Comparison of ENCODE assay signal across 21 cellular contexts in genomic region chr10:1163204-1163660, GRCh38.
"Had no signal": no experiment of that assay in that cellular context is flagged by ENCODE, and none has a peak within 500 bp of the region (broad histone marks: within the 10 kb centered on the region; RNA-seq: fewer than 3 reads in every experiment).

No MANE protein-coding gene starts in this region.

- H3K4me1 ChIP-seq: colonic mucosa, left ventricle myocardium inferior, pancreas, suprapubic skin had no signal

- H3K9me3 ChIP-seq: colonic mucosa, left ventricle myocardium inferior, mucosa of descending colon, pancreas, SK-N-SH, suprapubic skin had no signal

- H3K36me3 ChIP-seq: colonic mucosa, left ventricle myocardium inferior, pancreas, suprapubic skin had no signal

- ATAC-seq: activated CD4-positive, CD25-positive, alpha-beta regulatory T cell treated with anti-CD3 and anti-CD28 coated beads, Interleukin-2, amount 50 U/mL, for 24 hours; activated T-helper 17 cell treated with anti-CD3 and anti-CD28 coated beads, Interleukin-2, amount 50 U/mL, for 72 hours; mucosa of descending colon; pancreas; T-cell had no signal

- H3K9ac ChIP-seq: SK-N-SH had no signal

- H3K9me2 ChIP-seq: SK-N-SH had no signal

- FAIRE-seq: endometrium, frontal cortex, pancreas had no signal

- DNase-seq: activated CD4-positive, alpha-beta T cell treated with anti-CD3 and anti-CD28 coated beads, Interleukin-2, amount 50 U/mL, for 1 hour; activated naive CD4-positive, alpha-beta T cell treated with anti-CD3 and anti-CD28 coated beads for 36 hours; activated T-cell treated with anti-CD3 and anti-CD28 coated beads for 4 hours; central memory CD4-positive, alpha-beta T cell; colonic mucosa; erythroblast; left ventricle myocardium inferior; mesenchymal stem cell; mucosa of descending colon; naive B cell; SK-N-SH; stimulated activated CD4-positive, alpha-beta T cell treated with anti-CD3 and anti-CD28 coated beads, Interleukin-12 subunit alpha, Interleukin-12 subunit beta, amount 100 ng/mL, for 4 hours; stimulated activated CD4-positive, alpha-beta T cell treated with anti-CD3 and anti-CD28 coated beads, Interleukin-2, amount 100 ng/mL, for 24 hours; trophoblast cell had no signal

- H3K4me3 ChIP-seq: colonic mucosa, left ventricle myocardium inferior, mucosa of descending colon, pancreas, suprapubic skin had no signal

- H3K27ac ChIP-seq: colonic mucosa, left ventricle myocardium inferior, pancreas, suprapubic skin had no signal

- H3K4me2 ChIP-seq: SK-N-SH had no signal

- H3K27me3 ChIP-seq: colonic mucosa, pancreas had no signal
